ENCODE assay signal across 8 cellular contexts in genomic region chr6:104859225-104860146, GRCh38. TPM values are rescaled to one million over a fixed set of nuclear protein-coding genes. Genes with fewer than 3 reads are reported as not detected.
DNase-seq lines count a peak whose midpoint lies in the region; ATAC-seq and TF ChIP-seq lines count a peak whose summit lies in the region.

HACE1 (minus strand) TSS chr6:104859919; CDS start chr6:104859642, 277 bp downstream.

- H3K4me1 Mint-ChIP-seq in nephron = peaks cover 8% of the 10 kb centered on the region
- peaks cover 17% of the 10 kb centered on the region for H3K4me1 Mint-ChIP-seq in stimulated activated naive CD8-positive, alpha-beta T cell treated with anti-CD3 and anti-CD28 coated beads, Interleukin-15, Interleukin-2, amounts not matched to agents 100 ng/mL and 50 ng/mL, for 24 hours (ENCODE audit: low read depth)

- H3K9me3 ChIP-seq in Karpas-422 (ENCODE audit: low read length) = no peaks in the 10 kb centered on the region

- TF ChIP-seq CTCF in fibroblast of pulmonary artery (IDR thresholded peaks at IDR 0.05; ENCODE audit: low read length, missing control alignments) (peak; percentile 1), nephron (IDR thresholded peaks at IDR 0.05; ENCODE audit: unreplicated experiment in 3 of 3) (peak; percentile 29 to 50 (median 31))

- H4K20me1 ChIP-seq in Karpas-422 (ENCODE audit: insufficient read depth, low read depth, low read length) = no peaks in the 10 kb centered on the region

- H3K4me3 ChIP-seq in Karpas-422 (ENCODE audit: low read length) = peak within 1 kb of the TSS; percentile 97
- peak within 1 kb of the TSS; percentile 92 for H3K4me3 ChIP-seq in fibroblast of pulmonary artery (replicated peaks; ENCODE audit: low read depth, low read length)

- H3K27ac ChIP-seq in Karpas-422 (ENCODE audit: low read length) = peak within 1 kb of the TSS; percentile 34; the same call in 1 of the 2 replicates

- H3K27me3 Mint-ChIP-seq in nephron (ENCODE audit: low read depth) = no peaks in the 10 kb centered on the region
- peaks cover 8% of the 10 kb centered on the region for H3K27me3 Mint-ChIP-seq in stimulated activated naive CD8-positive, alpha-beta T cell treated with anti-CD3 and anti-CD28 coated beads, Interleukin-15, Interleukin-2, amounts not matched to agents 100 ng/mL and 50 ng/mL, for 24 hours

- peak within 1 kb of the TSS; percentile 96 to 99 (median 99) for H3K4me3 Mint-ChIP-seq in nephron
- H3K4me3 Mint-ChIP-seq in stimulated activated naive CD8-positive, alpha-beta T cell treated with anti-CD3 and anti-CD28 coated beads, Interleukin-15, Interleukin-2, amounts not matched to agents 100 ng/mL and 50 ng/mL, for 24 hours = peak within 1 kb of the TSS; percentile 93

- no peaks in the 10 kb centered on the region for H3K9me2 ChIP-seq in Karpas-422 (replicated peaks; ENCODE audit: insufficient read depth, low read length)

- peaks cover 23% of the 10 kb centered on the region for H3K4me1 ChIP-seq in Karpas-422 (ENCODE audit: low read length)

- peak within 1 kb of the TSS; percentile 32 to 94 (median 85) for H3K27ac Mint-ChIP-seq in nephron
- peak within 1 kb of the TSS; percentile 78 for H3K27ac Mint-ChIP-seq in stimulated activated naive CD8-positive, alpha-beta T cell treated with anti-CD3 and anti-CD28 coated beads, Interleukin-15, Interleukin-2, amounts not matched to agents 100 ng/mL and 50 ng/mL, for 24 hours

- DNase-seq in EH (ENCODE audit: low read depth) (peak; percentile 88), Karpas-422 (peak; percentile 97), RPMI7951 (ENCODE audit: low read depth) (peak; percentile 88), fibroblast of pulmonary artery (ENCODE audit: low read depth) (peak; percentile 88)
- peak; percentile 71 to 80 for DNase-seq in activated T-helper 1 cell treated with anti-CD3 and anti-CD28 coated beads, Interleukin-2, amount 50 U/mL, for 16 hours (ENCODE audit: low read depth in 1 of 2, low spot score in 1 of 2)

- no peaks in the 10 kb centered on the region for H3K9me3 Mint-ChIP-seq in nephron
- no peaks in the 10 kb centered on the region for H3K9me3 Mint-ChIP-seq in stimulated activated naive CD8-positive, alpha-beta T cell treated with anti-CD3 and anti-CD28 coated beads, Interleukin-15, Interleukin-2, amounts not matched to agents 100 ng/mL and 50 ng/mL, for 24 hours

- peak within 1 kb of the TSS; percentile 90 for H2AFZ ChIP-seq in Karpas-422 (ENCODE audit: low read length)

- H3K36me3 Mint-ChIP-seq in nephron (ENCODE audit: low read depth) = no peaks in the 10 kb centered on the region
- H3K36me3 Mint-ChIP-seq in stimulated activated naive CD8-positive, alpha-beta T cell treated with anti-CD3 and anti-CD28 coated beads, Interleukin-15, Interleukin-2, amounts not matched to agents 100 ng/mL and 50 ng/mL, for 24 hours (ENCODE audit: low read depth) = no peaks in the 10 kb centered on the region

- ATAC-seq in GM21825 (IDR thresholded peaks at IDR 0.05; ENCODE audit: unreplicated experiment) = peak; percentile 100

- peak within 1 kb of the TSS; percentile 92 for H3K9ac ChIP-seq in Karpas-422 (ENCODE audit: low read length)

- peak within 1 kb of the TSS; percentile 94 for H3K4me2 ChIP-seq in Karpas-422 (ENCODE audit: low read depth, low read length, poor library complexity, severe bottlenecking)

- H3K36me3 ChIP-seq in Karpas-422 (ENCODE audit: insufficient read depth, low read length) = peaks cover 5% of the 10 kb centered on the region; the same call in 1 of the 2 replicates

- H3K27me3 ChIP-seq in Karpas-422 (ENCODE audit: low read length) = no peaks in the 10 kb centered on the region

- peaks cover 46% of the 10 kb centered on the region for H3K79me2 ChIP-seq in Karpas-422 (ENCODE audit: low read length)

RNA-seq across cellular contexts. Expression of gene HACE1, which starts in this region (rescaled TPM):
- 21.5 and 41.7 TPM in 2 replicates for total RNA-seq in Karpas-422 (2014; rRNA removed; shearing (Covaris generic); ENCODE audit: low replicate concordance)
- 10.9 and 11.1 TPM in 2 replicates for total RNA-seq in RPMI7951 (2014; rRNA removed; shearing (Covaris generic))

Comparison
In these comparisons a context has a peak if more than half of its experiments do, and no peak if none do; other contexts are left out.
1. Peak in every context shown above with its lines: DNase-seq, ATAC-seq, H3K4me3 ChIP-seq and H3K27ac ChIP-seq.